Comparison of ENCODE assay signal across 10 cellular contexts in the genomic region with DNA sequence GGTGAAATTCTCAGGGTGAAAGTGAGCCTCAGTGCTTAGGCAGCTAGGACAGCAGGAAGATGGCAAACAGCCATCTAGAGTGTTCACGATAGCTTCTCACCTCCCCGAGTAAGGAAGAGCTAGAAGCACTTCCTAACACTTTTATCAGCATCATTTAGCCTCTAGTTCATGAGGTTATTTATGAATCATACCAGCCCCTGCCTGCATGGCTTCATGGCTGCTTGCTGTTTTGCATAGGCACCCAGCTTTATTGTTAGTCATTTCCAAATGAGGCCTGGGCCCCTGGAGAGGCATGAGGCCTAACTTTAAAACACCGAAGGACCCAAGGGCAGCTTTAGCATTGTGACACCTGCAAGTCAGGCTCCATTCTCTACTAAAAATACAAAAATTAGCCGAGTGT.
DNase-seq lines count a peak whose midpoint lies in the region; ATAC-seq and TF ChIP-seq lines count a peak whose summit lies in the region.
"Had no signal": no experiment of that assay in that cellular context is flagged by ENCODE, and none has a peak within 500 bp of the region (broad histone marks: within the 10 kb centered on the region; RNA-seq: fewer than 3 reads in every experiment).

No MANE protein-coding gene starts in this region.

- H3K4me1 Mint-ChIP-seq in activated T-helper 2 cell treated with anti-CD3 and anti-CD28 coated beads, Interferon-gamma antibody, Interleukin-2, Interleukin-4, amounts not matched to agents 10 μg/mL and 5 μg/mL and 100 μg/mL, durations not matched to agents 14 hours and 24 hours and 36 hours (ENCODE audit: low read depth) = peaks cover 6% of the 10 kb centered on the region
- peaks cover 10% of the 10 kb centered on the region for H3K4me1 Mint-ChIP-seq in mesothelial cell of epicardium

- H3K36me3 ChIP-seq in SJCRH30 = no peaks in the 10 kb centered on the region

- peak overlapping the region; percentile 10 for H3K27ac Mint-ChIP-seq in activated T-helper 2 cell treated with anti-CD3 and anti-CD28 coated beads, Interferon-gamma antibody, Interleukin-2, Interleukin-4, amounts not matched to agents 10 μg/mL and 5 μg/mL and 100 μg/mL, durations not matched to agents 14 hours and 24 hours and 36 hours
- peak overlapping the region; percentile 69 for H3K27ac Mint-ChIP-seq in mesothelial cell of epicardium
- H3K27ac Mint-ChIP-seq: brain had no signal

- no peaks in the 10 kb centered on the region for H3K36me3 Mint-ChIP-seq in activated T-helper 2 cell treated with anti-CD3 and anti-CD28 coated beads, Interferon-gamma antibody, Interleukin-2, Interleukin-4, amounts not matched to agents 10 μg/mL and 5 μg/mL and 100 μg/mL, durations not matched to agents 14 hours and 24 hours and 36 hours (ENCODE audit: low read depth)
- H3K36me3 Mint-ChIP-seq in mesothelial cell of epicardium = no peaks in the 10 kb centered on the region
- H3K36me3 Mint-ChIP-seq: brain had no signal

- no peak for DNase-seq in activated T-helper 2 cell treated with anti-CD3 and anti-CD28 coated beads, Interferon-gamma antibody, Interleukin-2, Interleukin-4, amounts not matched to agents 10 μg/mL and 5 μg/mL and 100 μg/mL, durations not matched to agents 14 hours and 24 hours and 36 hours (ENCODE audit: low spot score)
- DNase-seq in mesothelial cell of epicardium (ENCODE audit: low spot score in 2 of 2, unreplicated experiment in 2 of 2) (no peak), SJCRH30 (no peak), NCI-H1694 (lab: John Stamatoyannopoulos, UW) (no peak)
- DNase-seq: Calu3, NCI-H2171 treated with DMSO at 0.1 percent for 48 hours had no signal

- H3K4me1 ChIP-seq in SJCRH30 = no peaks in the 10 kb centered on the region

- TF ChIP-seq CTCF in mesothelial cell of epicardium (IDR thresholded peaks at IDR 0.05; ENCODE audit: unreplicated experiment) = no peak

- ATAC-seq in GM18520 (IDR thresholded peaks at IDR 0.05; ENCODE audit: unreplicated experiment) (peak; percentile 67), HG02870 (IDR thresholded peaks at IDR 0.05; ENCODE audit: unreplicated experiment) (peak; percentile 65), HG02970 (IDR thresholded peaks at IDR 0.05; ENCODE audit: low FRiP score, unreplicated experiment) (no peak)

- no peak overlapping the region for H3K4me3 Mint-ChIP-seq in activated T-helper 2 cell treated with anti-CD3 and anti-CD28 coated beads, Interferon-gamma antibody, Interleukin-2, Interleukin-4, amounts not matched to agents 10 μg/mL and 5 μg/mL and 100 μg/mL, durations not matched to agents 14 hours and 24 hours and 36 hours (ENCODE audit: low read depth)
- no peak overlapping the region for H3K4me3 Mint-ChIP-seq in mesothelial cell of epicardium
- H3K4me3 Mint-ChIP-seq: brain had no signal

- intact Hi-C loops in activated T-helper 2 cell treated with anti-CD3 and anti-CD28 coated beads, Interferon-gamma antibody, Interleukin-2, Interleukin-4, amounts not matched to agents 10 μg/mL and 5 μg/mL and 100 μg/mL, durations not matched to agents 14 hours and 24 hours and 36 hours (cut with micrococcal nuclease) = no loop called here

- no peaks in the 10 kb centered on the region for H3K9me3 ChIP-seq in SJCRH30 (replicated peaks)

- H3K27ac ChIP-seq in SJCRH30 = no peak overlapping the region

- no peaks in the 10 kb centered on the region for H3K27me3 ChIP-seq in SJCRH30

- H3K9me3 Mint-ChIP-seq in activated T-helper 2 cell treated with anti-CD3 and anti-CD28 coated beads, Interferon-gamma antibody, Interleukin-2, Interleukin-4, amounts not matched to agents 10 μg/mL and 5 μg/mL and 100 μg/mL, durations not matched to agents 14 hours and 24 hours and 36 hours = no peaks in the 10 kb centered on the region
- H3K9me3 Mint-ChIP-seq in mesothelial cell of epicardium = no peaks in the 10 kb centered on the region
- H3K9me3 Mint-ChIP-seq: brain had no signal

- H3K4me3 ChIP-seq in SJCRH30 = no peak overlapping the region

- H3K27me3 Mint-ChIP-seq in activated T-helper 2 cell treated with anti-CD3 and anti-CD28 coated beads, Interferon-gamma antibody, Interleukin-2, Interleukin-4, amounts not matched to agents 10 μg/mL and 5 μg/mL and 100 μg/mL, durations not matched to agents 14 hours and 24 hours and 36 hours (ENCODE audit: low read depth) = no peaks in the 10 kb centered on the region
- H3K27me3 Mint-ChIP-seq in mesothelial cell of epicardium (ENCODE audit: low read depth) = peaks cover 2% of the 10 kb centered on the region
